Comparison of ENCODE assay signal across 8 cellular contexts in genomic region chr3:192917258-192917507, GRCh38. TPM values are rescaled to one million over a fixed set of nuclear protein-coding genes. Genes with fewer than 3 reads are reported as not detected.
DNase-seq lines count a peak whose midpoint lies in the region; ATAC-seq, FAIRE-seq and TF ChIP-seq lines count a peak whose summit lies in the region.

No MANE protein-coding gene starts in this region.

- POLR2A ChIA-PET in H1 (lab: Charles Lee; ENCODE audit: partially characterized antibody): interaction anchor here (0.7 to 2.8 kb wide), 10 partner anchors 10 to 116 kb away, joined by 3 to 17 read pairs (median 5); no protein-coding TSS in a partner anchor

- no peak overlapping the region for H3K23ac ChIP-seq in H1 (ENCODE audit: insufficient read length)
- H3K23ac ChIP-seq in neuronal stem cell (ENCODE audit: low read depth, low read length, poor library complexity): peak overlapping the region; percentile 67

- peak overlapping the region; percentile 72 to 96 for H3K4me2 ChIP-seq in H1 (ENCODE audit: insufficient read depth in 1 of 2, low read depth in 2 of 2, low read length in 2 of 2)
- H3K4me2 ChIP-seq in neuronal stem cell (ENCODE audit: insufficient read depth, low read length, poor library complexity, severe bottlenecking): peak overlapping the region; percentile 90

- no peak for TF ChIP-seq POLR2A in H1 (IDR thresholded peaks at IDR 0.05; ENCODE audit: control extremely low read depth in 1 of 2, low read depth in 2 of 2, low read length in 2 of 2)
- no peak for TF ChIP-seq POLR2A in erythroblast (IDR thresholded peaks at IDR 0.05; ENCODE audit: low read length)

- H3K4me1 Mint-ChIP-seq in CD14-positive monocyte: peaks cover 40% of the 10 kb centered on the region

- H3K18ac ChIP-seq in H1 (ENCODE audit: extremely low read depth, low read length) (peak overlapping the region; percentile 97), neuronal stem cell (ENCODE audit: low read length) (peak overlapping the region; percentile 90)

- H2BK20ac ChIP-seq in H1 (ENCODE audit: low read length): no peak overlapping the region

- H3K4me1 ChIP-seq in SJSA1 (replicated peaks): peaks cover 22% of the 10 kb centered on the region
- H3K4me1 ChIP-seq in H1 (replicated peaks in 1 of 4; ENCODE audit: control insufficient read depth in 3 of 4, insufficient read depth in 4 of 4, low read length in 3 of 4): peaks cover 3 to 26% (median 15%) of the 10 kb centered on the region in 4 experiments; a peak in 5 of 7 replicates
- peaks cover 14 to 15% of the 10 kb centered on the region in 2 donors for H3K4me1 ChIP-seq in neuronal stem cell (ENCODE audit: control insufficient read depth in 2 of 2, insufficient read depth in 1 of 2, low read depth in 1 of 2, low read length in 2 of 2)

- H2BK120ac ChIP-seq in H1 (replicated peaks; ENCODE audit: low read depth, low read length) (peak overlapping the region; percentile 30), neuronal stem cell (ENCODE audit: low read depth, low read length) (peak overlapping the region; percentile 82)

- H3K36me3 ChIP-seq in SJSA1 (peaks cover 5% of the 10 kb centered on the region; the same call in 1 of the 2 replicates), H1 (ENCODE audit: control insufficient read depth in 2 of 4, insufficient read depth in 4 of 4, low read length in 3 of 4) (no peaks in the 10 kb centered on the region), neuronal stem cell (replicated peaks in 1 of 2; ENCODE audit: control insufficient read depth in 2 of 2, insufficient read depth in 2 of 2, low read length in 2 of 2) (no peaks in the 10 kb centered on the region)

- H3K9ac ChIP-seq in H1 (replicated peaks in 1 of 4; ENCODE audit: extremely low read depth in 1 of 4, low read depth in 3 of 4, low read length in 3 of 4): peak overlapping the region in 3 of 4 experiments; percentile 83 to 91 (median 88); a peak in 6 of 7 replicates
- H3K9ac ChIP-seq in neuronal stem cell (ENCODE audit: low read depth, low read length, poor library complexity): peak overlapping the region; percentile 85

- peak overlapping the region; percentile 93 for H3K27ac ChIP-seq in SJSA1
- H3K27ac ChIP-seq in H1 (ENCODE audit: low read depth, low read length): peak overlapping the region; percentile 88
- H3K27ac ChIP-seq in neuronal stem cell (replicated peaks; ENCODE audit: low read length): peak overlapping the region; percentile 86

- H3K27me3 ChIP-seq in SJSA1 (replicated peaks) (no peaks in the 10 kb centered on the region), H1 (replicated peaks in 1 of 4; ENCODE audit: control insufficient read depth in 3 of 4, extremely low read depth in 1 of 4, insufficient read depth in 3 of 4, low read length in 3 of 4) (no peaks in the 10 kb centered on the region; a peak in 1 of 7 replicates), neuronal stem cell (ENCODE audit: control insufficient read depth in 3 of 3, insufficient read depth in 3 of 3, low read depth in 1 of 3, low read length in 3 of 3) (peaks cover 0 to 7% (median 0%) of the 10 kb centered on the region in 3 experiments)

- peak overlapping the region; percentile 97 for H4K5ac ChIP-seq in H1 (ENCODE audit: insufficient read length, low read depth, low read length)

- H2BK5ac ChIP-seq in H1 (ENCODE audit: low read depth, low read length) (peak overlapping the region; percentile 99; the same call in 1 of the 2 replicates), neuronal stem cell (ENCODE audit: low read length) (peak overlapping the region; percentile 2)

- in situ Hi-C loops in G401 (cut with HindIII; ENCODE audit: low sequenced_read_pairs): no loop called here

- peaks cover 22 to 37% of the 10 kb centered on the region in 2 experiments for H3K79me2 ChIP-seq in H1 (ENCODE audit: control insufficient read depth in 1 of 2, insufficient read depth in 2 of 2, low read length in 2 of 2)

- H3K79me1 ChIP-seq in H1 (ENCODE audit: low read depth, low read length) (peaks cover 2% of the 10 kb centered on the region; the same call in 1 of the 2 replicates), neuronal stem cell (ENCODE audit: low read depth, low read length) (no peaks in the 10 kb centered on the region)

- H4K8ac ChIP-seq in H1 (ENCODE audit: extremely low read depth, insufficient read depth, low read length): peak overlapping the region; percentile 92
- no peak overlapping the region for H4K8ac ChIP-seq in neuronal stem cell (ENCODE audit: low read depth, low read length)

- no peak for FAIRE-seq in H1 (lab: Jason Lieb, UNC)

- H4K91ac ChIP-seq in H1 (replicated peaks; ENCODE audit: insufficient read length, low read length) (peak overlapping the region; percentile 78), neuronal stem cell (ENCODE audit: low read depth, low read length, poor library complexity) (no peak overlapping the region)

- no peak for TF ChIP-seq CTCF in CD14-positive monocyte (IDR thresholded peaks at IDR 0.05)
- no peak for TF ChIP-seq CTCF in H1 (IDR thresholded peaks at IDR 0.05; ENCODE audit: control extremely low read depth in 1 of 3, insufficient read depth in 1 of 3, low read depth in 1 of 3, low read length in 3 of 3)

- H2AFZ ChIP-seq in H1 (ENCODE audit: low read length) (0 out of 2 replicates have a peak overlapping the region, but pooled peaks have one; percentile 96), neuronal stem cell (ENCODE audit: low read length) (peak overlapping the region; percentile 94)

- TF ChIP-seq RAD21 in H1 (IDR thresholded peaks at IDR 0.05 in 1 of 2, conservative IDR thresholded peaks at IDR 0.05 in 1 of 2; ENCODE audit: low read depth in 2 of 2, low read length in 2 of 2): no peak

- DNase-seq in CD14-positive monocyte (ENCODE audit: low spot score): no peak
- no peak for DNase-seq in SJSA1 (ENCODE audit: low read depth in 1 of 2, low spot score in 2 of 2)
- DNase-seq in H1 (ENCODE audit: low read depth in 1 of 2, low spot score in 2 of 2): no peak
- DNase-seq in neuronal stem cell (ENCODE audit: low spot score): no peak
- no peak for DNase-seq in NCI-H69 (lab: John Stamatoyannopoulos, UW)
- no peak for DNase-seq in erythroblast (lab: John Stamatoyannopoulos, UW)
- DNase-seq in G401 (ENCODE audit: low spot score): no peak

- H3K9me3 ChIP-seq in SJSA1 (replicated peaks): no peaks in the 10 kb centered on the region
- H3K9me3 ChIP-seq in H1 (ENCODE audit: insufficient read depth in 2 of 2, low read depth in 1 of 2, low read length in 1 of 2): no peaks in the 10 kb centered on the region
- H3K9me3 ChIP-seq in neuronal stem cell (replicated peaks in 1 of 2; ENCODE audit: control insufficient read depth in 2 of 2, insufficient read depth in 1 of 2, low read depth in 1 of 2, low read length in 2 of 2): no peaks in the 10 kb centered on the region

- H3K4me3 Mint-ChIP-seq in CD14-positive monocyte: peak overlapping the region; percentile 84 to 96

- peak; percentile 18 for ATAC-seq in GM21723 (IDR thresholded peaks at IDR 0.05; ENCODE audit: unreplicated experiment)

- peaks cover 8 to 10% of the 10 kb centered on the region in 2 donors for H3K36me3 Mint-ChIP-seq in CD14-positive monocyte

- H2BK12ac ChIP-seq in H1 (ENCODE audit: low read depth, low read length) (peak overlapping the region; percentile 98), neuronal stem cell (ENCODE audit: low read length) (no peak overlapping the region)

- H3K27ac Mint-ChIP-seq in CD14-positive monocyte: peak overlapping the region in 6 of 7 donors; percentile 21 to 90 (median 72)

- peaks cover 74 to 83% (median 74%) of the 10 kb centered on the region in 3 donors for H3K27me3 Mint-ChIP-seq in CD14-positive monocyte (ENCODE audit: low read depth in 3 of 3)

- H3K14ac ChIP-seq in H1 (ENCODE audit: insufficient read length): peak overlapping the region; percentile 58
- no peak overlapping the region for H3K14ac ChIP-seq in neuronal stem cell (ENCODE audit: low read length)

- CTCF ChIA-PET in H1 (lab: Charles Lee; ENCODE audit: partially characterized antibody): interaction anchor here (0.8 to 6.1 kb wide), 10 partner anchors 9 to 125 kb away, joined by 3 to 49 read pairs (median 3); no protein-coding TSS in a partner anchor

- H3K4me3 ChIP-seq in SJSA1 (peak overlapping the region; percentile 78), H1 (ENCODE audit: extremely low read depth in 1 of 4, insufficient read depth in 2 of 4, low read depth in 3 of 4, low read length in 4 of 4) (peak overlapping the region; percentile 89 to 98 (median 92)), neuronal stem cell (ENCODE audit: low read length in 2 of 2) (peak overlapping the region; percentile 83 to 92)

- H2AK5ac ChIP-seq in H1 (ENCODE audit: low read depth, low read length): peak overlapping the region; percentile 82; the same call in 1 of the 2 replicates
- peak overlapping the region; percentile 38 for H2AK5ac ChIP-seq in neuronal stem cell (ENCODE audit: low read depth, low read length)

- peak overlapping the region; percentile 88 for H3K4ac ChIP-seq in H1 (replicated peaks; ENCODE audit: insufficient read length, low read depth, low read length)
- H3K4ac ChIP-seq in neuronal stem cell (ENCODE audit: low read length): no peak overlapping the region

- H3K23me2 ChIP-seq in H1 (ENCODE audit: low read depth, low read length): peaks cover 15% of the 10 kb centered on the region; the same call in 1 of the 2 replicates

- no peak for TF ChIP-seq EP300 in H1 (IDR thresholded peaks at IDR 0.05; ENCODE audit: borderline replicate concordance in 1 of 2, low read depth in 2 of 2, low read length in 2 of 2)

- peaks cover 6 to 7% of the 10 kb centered on the region in 2 experiments for H4K20me1 ChIP-seq in H1 (replicated peaks in 1 of 2; ENCODE audit: control insufficient read depth in 1 of 2, insufficient read depth in 2 of 2, low read length in 2 of 2)

- H3K56ac ChIP-seq in H1 (replicated peaks; ENCODE audit: insufficient read length, low read depth, low read length): peak overlapping the region; percentile 93

- intact Hi-C loops in CD14-positive monocyte (cut with micrococcal nuclease): loop anchor here in 1 of 2 donors (10.0 kb wide), 1 partner anchor 62 kb away; no protein-coding TSS in a partner anchor

- H2BK15ac ChIP-seq in H1 (ENCODE audit: low read length) (peak overlapping the region; percentile 40; the same call in 1 of the 2 replicates), neuronal stem cell (ENCODE audit: low read length) (peak overlapping the region; percentile 19)

- WGBS in H1 (ENCODE audit: extremely low coverage in 1 of 2, insufficient coverage in 1 of 2, insufficient read length in 1 of 2, insufficient replicate concordance in 2 of 2, low coverage in 1 of 2, low lambda C conversion rate in 2 of 2, missing lambda C conversion rate in 1 of 2), 2 experiments: 1% methylated on average over 13 of the region's 13 CpGs; no CpG with 5 or more reads in 1 of the 2 experiments
- no CpG with 5 or more reads among the region's 13 CpGs for WGBS in neuronal stem cell (ENCODE audit: extremely low coverage in 2 of 2, insufficient read length in 2 of 2, insufficient replicate concordance in 1 of 2), 2 donors

- H3K9me3 Mint-ChIP-seq in CD14-positive monocyte: peaks cover 0 to 19% (median 11%) of the 10 kb centered on the region in 7 donors

RNA-seq across cellular contexts. Expression of gene MB21D2, which starts 0.5 kb away (rescaled TPM):
- under 1 TPM; 0.37 to 0.59 TPM for polyA plus RNA-seq in CD14-positive monocyte
- 18.0 and 22.5 TPM in 2 replicates for total RNA-seq in SJSA1 (2014; rRNA removed; shearing (Covaris generic))
- total RNA-seq in H1 (2021; fragmentation: NEBNext Ultra II Directional; extraction: Animal tissue kit (Norgen Biotek cat#: 25700)): 20.7 and 21.0 TPM in 2 replicates
- 10.0 and 10.1 TPM in 2 replicates for polyA plus RNA-seq in H1 (2011; rRNA removed)
- 8.7 TPM for polyA plus RNA-seq in H1 (2011; cell fraction: cytosol; rRNA removed)
- polyA plus RNA-seq in H1 (2011; cell fraction: nucleus; rRNA removed): 9.1 TPM
- 6.9 to 12.6 TPM (median 8.7 TPM) in 4 replicates for polyA plus RNA-seq in H1 (2012, experiment 1 of 2)
- 3.4 TPM for polyA plus RNA-seq in H1 (2012, experiment 2 of 2)
- polyA plus RNA-seq in H1 (2013, experiment 1 of 2): 12.0 TPM
- polyA plus RNA-seq in H1 (2013, experiment 2 of 2): 12.6 TPM
- 23.3 and 27.7 TPM in 2 replicates for polyA minus RNA-seq in H1 (2011; rRNA and poly(A)+ RNA removed)
- polyA minus RNA-seq in H1 (2011; cell fraction: cytosol; rRNA and poly(A)+ RNA removed): 9.5 TPM
- polyA minus RNA-seq in H1 (2011; cell fraction: nucleus; rRNA and poly(A)+ RNA removed): 17.0 TPM
- polyA plus RNA-seq in neuronal stem cell (2013, experiment 1 of 2): 4.0 TPM
- 4.1 TPM for polyA plus RNA-seq in neuronal stem cell (2013, experiment 2 of 2)
- total RNA-seq in G401 (2014; rRNA removed; shearing (Covaris generic)): 0.06 and 0.71 TPM in 2 replicates

Comparison
In these comparisons a context has a peak if more than half of its experiments do, and no peak if none do; other contexts are left out.
1. RNA of gene MB21D2, which starts 0.5 kb away (total RNA-seq): 18.0 to 22.5 TPM in SJSA1 and 20.7 to 21.0 TPM in H1; 0.06 to 0.71 TPM in G401; every median in the first group is over 10 times any median in the second.
2. Peak in every context shown above with its lines, with median percentiles within 50 percentile points of each other: H3K27ac ChIP-seq and H3K4me3 ChIP-seq.